Comparison of ENCODE assay signal across 2 cellular contexts in the genomic region with DNA sequence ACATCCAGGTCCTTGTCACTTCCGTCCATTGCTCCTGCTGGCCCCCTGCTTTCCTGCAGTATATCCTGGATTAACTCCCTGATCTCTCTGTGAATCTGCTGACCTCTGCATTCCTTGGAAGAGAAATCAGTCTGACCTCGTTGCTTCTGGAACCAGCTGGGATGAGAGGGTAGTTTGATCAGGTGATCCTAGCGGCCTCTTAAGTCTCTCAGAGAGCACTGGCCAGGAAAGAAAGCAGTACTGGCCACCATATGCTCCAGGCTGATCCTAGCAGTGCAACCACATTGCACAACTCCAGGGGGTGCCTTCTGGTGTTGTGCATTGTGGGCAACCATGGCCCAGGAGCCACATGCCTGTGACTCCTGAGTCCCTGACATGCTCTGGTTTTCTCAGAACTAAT.
A peak's percentile ranks its signal among the peaks of the same experiment; 100 is the strongest.
TF ChIP-seq lines count a peak whose summit lies in the region.

No MANE protein-coding gene starts in this region.

TF ChIP-seq in HepG2, 621 proteins besides CTCF, POLR2A, EP300 and RAD21 (continued from another document):
- TF ChIP-seq, protein P1, sequence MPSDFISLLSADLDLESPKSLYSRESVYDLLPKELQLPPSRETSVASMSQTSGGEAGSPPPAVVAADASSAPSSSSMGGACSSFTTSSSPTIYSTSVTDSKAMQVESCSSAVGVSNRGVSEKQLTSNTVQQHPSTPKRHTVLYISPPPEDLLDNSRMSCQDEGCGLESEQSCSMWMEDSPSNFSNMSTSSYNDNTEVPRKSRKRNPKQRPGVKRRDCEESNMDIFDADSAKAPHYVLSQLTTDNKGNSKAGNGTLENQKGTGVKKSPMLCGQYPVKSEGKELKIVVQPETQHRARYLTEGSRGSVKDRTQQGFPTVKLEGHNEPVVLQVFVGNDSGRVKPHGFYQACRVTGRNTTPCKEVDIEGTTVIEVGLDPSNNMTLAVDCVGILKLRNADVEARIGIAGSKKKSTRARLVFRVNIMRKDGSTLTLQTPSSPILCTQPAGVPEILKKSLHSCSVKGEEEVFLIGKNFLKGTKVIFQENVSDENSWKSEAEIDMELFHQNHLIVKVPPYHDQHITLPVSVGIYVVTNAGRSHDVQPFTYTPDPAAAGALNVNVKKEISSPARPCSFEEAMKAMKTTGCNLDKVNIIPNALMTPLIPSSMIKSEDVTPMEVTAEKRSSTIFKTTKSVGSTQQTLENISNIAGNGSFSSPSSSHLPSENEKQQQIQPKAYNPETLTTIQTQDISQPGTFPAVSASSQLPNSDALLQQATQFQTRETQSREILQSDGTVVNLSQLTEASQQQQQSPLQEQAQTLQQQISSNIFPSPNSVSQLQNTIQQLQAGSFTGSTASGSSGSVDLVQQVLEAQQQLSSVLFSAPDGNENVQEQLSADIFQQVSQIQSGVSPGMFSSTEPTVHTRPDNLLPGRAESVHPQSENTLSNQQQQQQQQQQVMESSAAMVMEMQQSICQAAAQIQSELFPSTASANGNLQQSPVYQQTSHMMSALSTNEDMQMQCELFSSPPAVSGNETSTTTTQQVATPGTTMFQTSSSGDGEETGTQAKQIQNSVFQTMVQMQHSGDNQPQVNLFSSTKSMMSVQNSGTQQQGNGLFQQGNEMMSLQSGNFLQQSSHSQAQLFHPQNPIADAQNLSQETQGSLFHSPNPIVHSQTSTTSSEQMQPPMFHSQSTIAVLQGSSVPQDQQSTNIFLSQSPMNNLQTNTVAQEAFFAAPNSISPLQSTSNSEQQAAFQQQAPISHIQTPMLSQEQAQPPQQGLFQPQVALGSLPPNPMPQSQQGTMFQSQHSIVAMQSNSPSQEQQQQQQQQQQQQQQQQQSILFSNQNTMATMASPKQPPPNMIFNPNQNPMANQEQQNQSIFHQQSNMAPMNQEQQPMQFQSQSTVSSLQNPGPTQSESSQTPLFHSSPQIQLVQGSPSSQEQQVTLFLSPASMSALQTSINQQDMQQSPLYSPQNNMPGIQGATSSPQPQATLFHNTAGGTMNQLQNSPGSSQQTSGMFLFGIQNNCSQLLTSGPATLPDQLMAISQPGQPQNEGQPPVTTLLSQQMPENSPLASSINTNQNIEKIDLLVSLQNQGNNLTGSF (CRISPR knock-in tag; IDR thresholded peaks at IDR 0.05): no peak
- TF ChIP-seq CEBPB (IDR thresholded peaks at IDR 0.05; ENCODE audit: borderline replicate concordance, low read depth, low read length) (peak; percentile 66; the same call in 1 of the 2 replicates), ZNF761 (CRISPR knock-in tag; conservative IDR thresholded peaks at IDR 0.05) (no peak)
TF ChIP-seq in HepG2: peak in this region for 3.

TF ChIP-seq in SK-N-SH treated with all-trans-retinoic acid at 6 μM for 48 hours, 23 proteins besides CTCF, POLR2A, EP300 and RAD21 (continued from another document):
- TF ChIP-seq, protein P2, sequence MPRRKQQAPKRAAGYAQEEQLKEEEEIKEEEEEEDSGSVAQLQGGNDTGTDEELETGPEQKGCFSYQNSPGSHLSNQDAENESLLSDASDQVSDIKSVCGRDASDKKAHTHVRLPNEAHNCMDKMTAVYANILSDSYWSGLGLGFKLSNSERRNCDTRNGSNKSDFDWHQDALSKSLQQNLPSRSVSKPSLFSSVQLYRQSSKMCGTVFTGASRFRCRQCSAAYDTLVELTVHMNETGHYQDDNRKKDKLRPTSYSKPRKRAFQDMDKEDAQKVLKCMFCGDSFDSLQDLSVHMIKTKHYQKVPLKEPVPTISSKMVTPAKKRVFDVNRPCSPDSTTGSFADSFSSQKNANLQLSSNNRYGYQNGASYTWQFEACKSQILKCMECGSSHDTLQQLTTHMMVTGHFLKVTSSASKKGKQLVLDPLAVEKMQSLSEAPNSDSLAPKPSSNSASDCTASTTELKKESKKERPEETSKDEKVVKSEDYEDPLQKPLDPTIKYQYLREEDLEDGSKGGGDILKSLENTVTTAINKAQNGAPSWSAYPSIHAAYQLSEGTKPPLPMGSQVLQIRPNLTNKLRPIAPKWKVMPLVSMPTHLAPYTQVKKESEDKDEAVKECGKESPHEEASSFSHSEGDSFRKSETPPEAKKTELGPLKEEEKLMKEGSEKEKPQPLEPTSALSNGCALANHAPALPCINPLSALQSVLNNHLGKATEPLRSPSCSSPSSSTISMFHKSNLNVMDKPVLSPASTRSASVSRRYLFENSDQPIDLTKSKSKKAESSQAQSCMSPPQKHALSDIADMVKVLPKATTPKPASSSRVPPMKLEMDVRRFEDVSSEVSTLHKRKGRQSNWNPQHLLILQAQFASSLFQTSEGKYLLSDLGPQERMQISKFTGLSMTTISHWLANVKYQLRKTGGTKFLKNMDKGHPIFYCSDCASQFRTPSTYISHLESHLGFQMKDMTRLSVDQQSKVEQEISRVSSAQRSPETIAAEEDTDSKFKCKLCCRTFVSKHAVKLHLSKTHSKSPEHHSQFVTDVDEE (CRISPR knock-in tag; IDR thresholded peaks at IDR 0.05): no peak
- no peak for TF ChIP-seq TOX (CRISPR knock-in tag; IDR thresholded peaks at IDR 0.05; ENCODE audit: borderline replicate concordance)
- no peak for TF ChIP-seq ARNTL (CRISPR knock-in tag; IDR thresholded peaks at IDR 0.05; ENCODE audit: borderline replicate concordance, low read depth)
- no peak for TF ChIP-seq SNAI2 (CRISPR knock-in tag; IDR thresholded peaks at IDR 0.05)
- TF ChIP-seq ZC3H10 (CRISPR knock-in tag; IDR thresholded peaks at IDR 0.05): no peak
- TF ChIP-seq TCF4 (CRISPR knock-in tag; IDR thresholded peaks at IDR 0.05; ENCODE audit: borderline replicate concordance): no peak
- TF ChIP-seq PPARA (CRISPR knock-in tag; IDR thresholded peaks at IDR 0.05; ENCODE audit: borderline replicate concordance): no peak
- no peak for TF ChIP-seq OSR1 (CRISPR knock-in tag; IDR thresholded peaks at IDR 0.05)
- no peak for TF ChIP-seq BACH2 (CRISPR knock-in tag; IDR thresholded peaks at IDR 0.05; ENCODE audit: borderline replicate concordance)
- TF ChIP-seq, protein P3, sequence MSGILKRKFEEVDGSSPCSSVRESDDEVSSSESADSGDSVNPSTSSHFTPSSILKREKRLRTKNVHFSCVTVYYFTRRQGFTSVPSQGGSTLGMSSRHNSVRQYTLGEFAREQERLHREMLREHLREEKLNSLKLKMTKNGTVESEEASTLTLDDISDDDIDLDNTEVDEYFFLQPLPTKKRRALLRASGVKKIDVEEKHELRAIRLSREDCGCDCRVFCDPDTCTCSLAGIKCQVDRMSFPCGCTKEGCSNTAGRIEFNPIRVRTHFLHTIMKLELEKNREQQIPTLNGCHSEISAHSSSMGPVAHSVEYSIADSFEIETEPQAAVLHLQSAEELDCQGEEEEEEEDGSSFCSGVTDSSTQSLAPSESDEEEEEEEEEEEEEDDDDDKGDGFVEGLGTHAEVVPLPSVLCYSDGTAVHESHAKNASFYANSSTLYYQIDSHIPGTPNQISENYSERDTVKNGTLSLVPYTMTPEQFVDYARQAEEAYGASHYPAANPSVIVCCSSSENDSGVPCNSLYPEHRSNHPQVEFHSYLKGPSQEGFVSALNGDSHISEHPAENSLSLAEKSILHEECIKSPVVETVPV (CRISPR knock-in tag; IDR thresholded peaks at IDR 0.05): no peak
- TF ChIP-seq, protein P4, sequence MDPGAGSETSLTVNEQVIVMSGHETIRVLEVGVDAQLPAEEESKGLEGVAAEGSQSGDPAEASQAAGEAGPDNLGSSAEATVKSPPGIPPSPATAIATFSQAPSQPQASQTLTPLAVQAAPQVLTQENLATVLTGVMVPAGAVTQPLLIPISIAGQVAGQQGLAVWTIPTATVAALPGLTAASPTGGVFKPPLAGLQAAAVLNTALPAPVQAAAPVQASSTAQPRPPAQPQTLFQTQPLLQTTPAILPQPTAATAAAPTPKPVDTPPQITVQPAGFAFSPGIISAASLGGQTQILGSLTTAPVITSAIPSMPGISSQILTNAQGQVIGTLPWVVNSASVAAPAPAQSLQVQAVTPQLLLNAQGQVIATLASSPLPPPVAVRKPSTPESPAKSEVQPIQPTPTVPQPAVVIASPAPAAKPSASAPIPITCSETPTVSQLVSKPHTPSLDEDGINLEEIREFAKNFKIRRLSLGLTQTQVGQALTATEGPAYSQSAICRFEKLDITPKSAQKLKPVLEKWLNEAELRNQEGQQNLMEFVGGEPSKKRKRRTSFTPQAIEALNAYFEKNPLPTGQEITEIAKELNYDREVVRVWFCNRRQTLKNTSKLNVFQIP (CRISPR knock-in tag; IDR thresholded peaks at IDR 0.05; ENCODE audit: borderline replicate concordance, low read depth): no peak
TF ChIP-seq in SK-N-SH treated with all-trans-retinoic acid at 6 μM for 48 hours: peak in this region for 0.
